15 cellular contexts compared by ENCODE assay signal in the genomic region with DNA sequence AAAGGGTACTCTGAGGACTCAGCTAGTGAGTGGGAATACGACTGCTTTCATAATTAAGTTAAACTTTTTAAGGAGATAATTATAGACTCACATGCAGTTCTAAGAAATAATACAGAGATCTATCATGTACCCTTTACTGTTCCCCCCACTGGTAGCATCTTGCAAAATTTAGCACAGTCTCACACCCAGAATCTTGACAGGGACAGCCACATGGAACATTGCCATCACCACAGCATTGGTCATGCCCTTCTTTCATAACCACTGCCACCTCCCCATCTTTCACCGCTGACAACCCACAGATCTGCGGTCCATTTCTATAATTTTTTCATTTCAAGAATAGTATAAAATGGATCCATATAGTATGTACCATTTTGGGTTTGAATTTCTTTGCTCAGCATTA. TPM values are rescaled to one million over a fixed set of nuclear protein-coding genes. Genes with fewer than 3 reads are reported as not detected.
DNase-seq lines count a peak whose midpoint lies in the region; ATAC-seq and TF ChIP-seq lines count a peak whose summit lies in the region.
"Had no signal": no experiment of that assay in that cellular context is flagged by ENCODE, and none has a peak within 500 bp of the region (broad histone marks: within the 10 kb centered on the region; RNA-seq: fewer than 3 reads in every experiment).

No MANE protein-coding gene starts in this region.

- no peaks in the 10 kb centered on the region for H3K9me3 Mint-ChIP-seq in natural killer cell treated with Interleukin-12 subunit alpha and Interleukin-12 subunit beta and Interleukin-15 and Interleukin-18, amount 100 ng/mL, for 72 hours
- H3K9me3 Mint-ChIP-seq in activated CD4-positive, alpha-beta T cell treated with anti-CD3 and anti-CD28 coated beads, Interleukin-2, amount 10 ng/mL, durations not matched to agents 7 days and 5 days, result no peaks in the 10 kb centered on the region
- H3K9me3 Mint-ChIP-seq: CD8-positive, alpha-beta memory T cell had no signal

- H3K27ac ChIP-seq in RWPE1, result peak overlapping the region; percentile 61

- H3K4me3 Mint-ChIP-seq in natural killer cell treated with Interleukin-12 subunit alpha and Interleukin-12 subunit beta and Interleukin-15 and Interleukin-18, amount 100 ng/mL, for 72 hours, result peak overlapping the region; percentile 30
- no peak overlapping the region for H3K4me3 Mint-ChIP-seq in activated CD4-positive, alpha-beta T cell treated with anti-CD3 and anti-CD28 coated beads, Interleukin-2, amount 10 ng/mL, durations not matched to agents 7 days and 5 days

- H3K27ac Mint-ChIP-seq in natural killer cell treated with Interleukin-12 subunit alpha and Interleukin-12 subunit beta and Interleukin-15 and Interleukin-18, amount 100 ng/mL, for 72 hours, result peak overlapping the region in 1 of 2 donors; percentile 7
- H3K27ac Mint-ChIP-seq in activated CD4-positive, alpha-beta T cell treated with anti-CD3 and anti-CD28 coated beads, Interleukin-2, amount 10 ng/mL, durations not matched to agents 7 days and 5 days, result no peak overlapping the region

- H3K27me3 Mint-ChIP-seq in natural killer cell treated with Interleukin-12 subunit alpha and Interleukin-12 subunit beta and Interleukin-15 and Interleukin-18, amount 100 ng/mL, for 72 hours, result peaks cover 15 to 20% of the 10 kb centered on the region in 2 donors
- H3K27me3 Mint-ChIP-seq in activated CD4-positive, alpha-beta T cell treated with anti-CD3 and anti-CD28 coated beads, Interleukin-2, amount 10 ng/mL, durations not matched to agents 7 days and 5 days, result peaks cover 12% of the 10 kb centered on the region

- peak; percentile 16 for DNase-seq in NCI-H2171 (lab: John Stamatoyannopoulos, UW)
- no peak for DNase-seq in NCI-H2171 treated with DMSO at 0.1 percent for 48 hours (lab: John Stamatoyannopoulos, UW)
- no peak for DNase-seq in RWPE1 (ENCODE audit: low spot score)
- DNase-seq in natural killer cell treated with Interleukin-12 subunit alpha and Interleukin-12 subunit beta and Interleukin-15 and Interleukin-18, amount 100 ng/mL, for 72 hours (ENCODE audit: low spot score), result no peak
- DNase-seq in activated CD4-positive, alpha-beta T cell treated with anti-CD3 and anti-CD28 coated beads, Interleukin-2, amount 10 ng/mL, durations not matched to agents 7 days and 5 days, result no peak
- no peak for DNase-seq in NCI-H1417 treated with DMSO at 0.1 percent for 48 hours (lab: John Stamatoyannopoulos, UW)
- DNase-seq: CD8-positive, alpha-beta memory T cell; DND-41; KBM-7; NCI-H1092; NCI-H146; NCI-H2081 treated with DMSO at 0.1 percent for 48 hours; NCI-H510A treated with DMSO at 0.1 percent for 48 hours; PC-3 had no signal

- no peak for TF ChIP-seq CTCF in RWPE1 (conservative IDR thresholded peaks at IDR 0.05; ENCODE audit: low read depth)

- POLR2A ChIA-PET in RWPE1 (lab: Yijun Ruan, JAX; ENCODE audit: low non-redundant PET), result no interaction called here
- POLR2A ChIA-PET in activated CD4-positive, alpha-beta T cell treated with anti-CD3 and anti-CD28 coated beads, Interleukin-2, amount 10 ng/mL, durations not matched to agents 7 days and 5 days (lab: Charles Lee), result no interaction called here

- H3K36me3 Mint-ChIP-seq in natural killer cell treated with Interleukin-12 subunit alpha and Interleukin-12 subunit beta and Interleukin-15 and Interleukin-18, amount 100 ng/mL, for 72 hours, result no peaks in the 10 kb centered on the region
- H3K36me3 Mint-ChIP-seq in activated CD4-positive, alpha-beta T cell treated with anti-CD3 and anti-CD28 coated beads, Interleukin-2, amount 10 ng/mL, durations not matched to agents 7 days and 5 days (ENCODE audit: low read depth), result no peaks in the 10 kb centered on the region
- H3K36me3 Mint-ChIP-seq: CD8-positive, alpha-beta memory T cell had no signal

- H3K4me1 Mint-ChIP-seq in natural killer cell treated with Interleukin-12 subunit alpha and Interleukin-12 subunit beta and Interleukin-15 and Interleukin-18, amount 100 ng/mL, for 72 hours (ENCODE audit: low read depth in 2 of 2), result peaks cover 2 to 16% of the 10 kb centered on the region in 2 donors
- H3K4me1 Mint-ChIP-seq in activated CD4-positive, alpha-beta T cell treated with anti-CD3 and anti-CD28 coated beads, Interleukin-2, amount 10 ng/mL, durations not matched to agents 7 days and 5 days, result no peaks in the 10 kb centered on the region
- H3K4me1 Mint-ChIP-seq: CD8-positive, alpha-beta memory T cell had no signal

- CTCF ChIA-PET in RWPE1 (lab: Yijun Ruan, JAX), result interaction anchor here (0.6 kb wide), 1 partner anchor 14 kb away, joined by 3 read pairs; no protein-coding TSS in a partner anchor
- CTCF ChIA-PET in activated CD4-positive, alpha-beta T cell treated with anti-CD3 and anti-CD28 coated beads, Interleukin-2, amount 10 ng/mL, durations not matched to agents 7 days and 5 days (lab: Charles Lee), result interaction anchor here (1.4 to 11.4 kb wide), 3 partner anchors 9 to 77 kb away, joined by 3 to 114 read pairs (median 5); no protein-coding TSS in a partner anchor

- peak in 1 of 2 donors; percentile 56 for ATAC-seq in natural killer cell treated with Interleukin-12 subunit alpha and Interleukin-12 subunit beta and Interleukin-15 and Interleukin-18, amount 100 ng/mL, for 72 hours
- ATAC-seq in GM18505 (IDR thresholded peaks at IDR 0.05; ENCODE audit: unreplicated experiment), result no peak

- no peak for TF ChIP-seq POLR2A in GM18505 (IDR thresholded peaks at IDR 0.05; ENCODE audit: borderline replicate concordance, extremely low read depth, insufficient read depth, insufficient read length)

RNA-seq across cellular contexts. Expression of a gene that starts 37.8 kb away (rescaled TPM):
- not detected for total RNA-seq in natural killer cell treated with Interleukin-12 subunit alpha and Interleukin-12 subunit beta and Interleukin-15 and Interleukin-18, amount 100 ng/mL, for 72 hours
- under 1 TPM; 0.40 to 0.47 TPM for total RNA-seq in activated CD4-positive, alpha-beta T cell treated with anti-CD3 and anti-CD28 coated beads, Interleukin-2, amount 10 ng/mL, durations not matched to agents 7 days and 5 days
